ENCODE assay signal across 8 cellular contexts in genomic region chr2:238945433-238946150, GRCh38.
DNase-seq lines count a peak whose midpoint lies in the region; ATAC-seq and TF ChIP-seq lines count a peak whose summit lies in the region.

No MANE protein-coding gene starts in this region.

- H3K27ac Mint-ChIP-seq in activated CD4-positive, alpha-beta memory T cell treated with anti-CD3 and anti-CD28 coated beads for 36 hours, result no peak overlapping the region

- H3K27ac ChIP-seq in heart right ventricle, result no peak overlapping the region

- 61 to 63% methylated on average over 5 of the region's 5 CpGs for WGBS in heart right ventricle, 2 donors

- H3K9me3 Mint-ChIP-seq in activated CD4-positive, alpha-beta memory T cell treated with anti-CD3 and anti-CD28 coated beads for 36 hours, result no peaks in the 10 kb centered on the region

- DNase-seq in ACHN, result peak; percentile 27
- DNase-seq in GM20000 (ENCODE audit: low spot score), result no peak
- peak; percentile 27 for DNase-seq in activated CD4-positive, alpha-beta memory T cell treated with anti-CD3 and anti-CD28 coated beads for 36 hours
- DNase-seq in heart right ventricle, result peak; percentile 36 to 64
- peak; percentile 43 for DNase-seq in stimulated activated CD8-positive, alpha-beta memory T cell treated with anti-CD3 and anti-CD28 coated beads, Interleukin-4, amount 100 ng/mL, for 48 hours
- no peak for DNase-seq in activated gamma-delta T cell (lab: John Stamatoyannopoulos, UW)
- DNase-seq in NCI-H446 treated with DMSO at 0.1 percent for 48 hours (lab: John Stamatoyannopoulos, UW), result no peak

- POLR2A ChIA-PET in activated CD4-positive, alpha-beta memory T cell treated with anti-CD3 and anti-CD28 coated beads for 36 hours (lab: Charles Lee), result no interaction called here

- CTCF ChIA-PET in activated CD4-positive, alpha-beta memory T cell treated with anti-CD3 and anti-CD28 coated beads for 36 hours (lab: Charles Lee), result interaction anchor here (1.0 kb wide), 1 partner anchor 87 kb away, joined by 3 read pairs; no protein-coding TSS in a partner anchor

- in situ Hi-C loops in ACHN (cut with HindIII; ENCODE audit: low pct_ligation_motif_present, low pct_unique_long_range_greater_than_20kb, low sequenced_read_pairs), result no loop called here

- no peaks in the 10 kb centered on the region for H3K9me3 ChIP-seq in heart right ventricle

- no peak overlapping the region for H3K4me3 ChIP-seq in heart right ventricle

- peaks cover 13% of the 10 kb centered on the region for H3K4me1 Mint-ChIP-seq in activated CD4-positive, alpha-beta memory T cell treated with anti-CD3 and anti-CD28 coated beads for 36 hours (ENCODE audit: low read depth)

- no peak overlapping the region for H3K4me3 Mint-ChIP-seq in activated CD4-positive, alpha-beta memory T cell treated with anti-CD3 and anti-CD28 coated beads for 36 hours

- peaks cover 0 to 8% (median 0%) of the 10 kb centered on the region in 9 donors for H3K4me1 ChIP-seq in heart right ventricle

- no peaks in the 10 kb centered on the region for H3K27me3 Mint-ChIP-seq in activated CD4-positive, alpha-beta memory T cell treated with anti-CD3 and anti-CD28 coated beads for 36 hours

- intact Hi-C loops in activated CD4-positive, alpha-beta memory T cell treated with anti-CD3 and anti-CD28 coated beads for 36 hours (cut with micrococcal nuclease), result no loop called here
- intact Hi-C loops in heart right ventricle (cut with DNase I), result loop anchor here in 1 of 10 donors (10.0 kb wide), 1 partner anchor 161 kb away; no protein-coding TSS in a partner anchor

- peaks cover 0 to 30% (median 7%) of the 10 kb centered on the region in 7 donors for H3K27me3 ChIP-seq in heart right ventricle

- H3K36me3 Mint-ChIP-seq in activated CD4-positive, alpha-beta memory T cell treated with anti-CD3 and anti-CD28 coated beads for 36 hours, result no peaks in the 10 kb centered on the region

- TF ChIP-seq CTCF in GM20000 (IDR thresholded peaks at IDR 0.05; ENCODE audit: extremely low read depth, missing control alignments), result peak; percentile 14
- TF ChIP-seq CTCF in heart right ventricle (IDR thresholded peaks at IDR 0.05), result peak; percentile 35 to 72 (median 64)

- peak; percentile 56 to 82 (median 78) for ATAC-seq in heart right ventricle
- no peak for ATAC-seq in GM21825 (IDR thresholded peaks at IDR 0.05; ENCODE audit: unreplicated experiment)

- H3K36me3 ChIP-seq in heart right ventricle, result no peaks in the 10 kb centered on the region

Comparison
In these comparisons a context has a peak if more than half of its experiments do, and no peak if none do; other contexts are left out.
1. DNase-seq: peak in ACHN (single experiment), activated CD4-positive, alpha-beta memory T cell treated with anti-CD3 and anti-CD28 coated beads for 36 hours (single experiment), heart right ventricle (2 of 2) and stimulated activated CD8-positive, alpha-beta memory T cell treated with anti-CD3 and anti-CD28 coated beads, Interleukin-4, amount 100 ng/mL, for 48 hours (single experiment); none in GM20000 (single experiment), activated gamma-delta T cell (single experiment) and NCI-H446 treated with DMSO at 0.1 percent for 48 hours (single experiment).